In the genomic region with DNA sequence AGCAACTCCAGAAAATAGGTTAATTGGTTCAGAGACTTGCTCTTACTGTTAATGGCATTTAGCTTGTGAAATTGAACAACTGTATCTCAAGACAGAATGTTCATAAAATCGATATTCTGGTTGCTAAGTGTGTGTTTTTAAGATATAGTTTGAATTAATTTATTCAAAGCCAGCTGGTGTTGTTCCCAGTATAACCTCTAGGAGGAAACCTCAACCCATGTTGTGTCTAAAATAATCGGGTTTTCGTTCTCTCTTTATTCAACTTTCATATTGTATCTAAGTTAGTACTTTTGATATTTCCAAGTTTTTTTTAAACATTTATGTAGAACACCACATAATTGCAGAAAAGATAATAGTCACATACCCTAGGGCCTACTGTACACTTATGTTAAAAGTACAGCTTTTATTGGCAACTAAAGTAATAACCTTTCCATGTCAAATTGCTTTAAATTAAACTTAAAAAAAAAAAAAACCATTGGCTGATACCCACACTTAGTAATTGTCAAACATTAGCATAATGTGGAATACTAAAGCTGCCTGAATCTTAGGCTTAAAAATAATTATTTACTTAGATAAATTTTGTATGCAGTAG, we compare ENCODE assay signal across 9 cellular contexts.
DNase-seq lines count a peak whose midpoint lies in the region; ATAC-seq and TF ChIP-seq lines count a peak whose summit lies in the region.
"Had no signal": no experiment of that assay in that cellular context is flagged by ENCODE, and none has a peak within 500 bp of the region (broad histone marks: within the 10 kb centered on the region; RNA-seq: fewer than 3 reads in every experiment).

No MANE protein-coding gene starts in this region.

- no peaks in the 10 kb centered on the region for H3K9me3 ChIP-seq in liver (ENCODE audit: control insufficient read depth in 4 of 4, low read length in 3 of 4)
- H3K9me3 ChIP-seq: SJSA1 had no signal

- H3K4me3 ChIP-seq in liver (ENCODE audit: low read depth in 1 of 3, low read length in 3 of 3) = no peak overlapping the region
- H3K4me3 ChIP-seq: SJSA1 had no signal

- no peaks in the 10 kb centered on the region for H3K27me3 ChIP-seq in liver (ENCODE audit: control insufficient read depth in 4 of 4, insufficient read depth in 4 of 4, low read length in 3 of 4)

- H3K36me3 ChIP-seq in liver (ENCODE audit: control insufficient read depth in 4 of 4, insufficient read depth in 3 of 4, low read depth in 1 of 4, low read length in 3 of 4) = no peaks in the 10 kb centered on the region
- H3K36me3 ChIP-seq: SJSA1 had no signal

- no peaks in the 10 kb centered on the region for H3K4me1 ChIP-seq in liver (ENCODE audit: control insufficient read depth in 4 of 4, insufficient read depth in 4 of 4, low read length in 3 of 4)
- H3K4me1 ChIP-seq: SJSA1 had no signal

- H3K27ac ChIP-seq in liver (ENCODE audit: low read depth in 1 of 2, low read length in 2 of 2) = no peak overlapping the region
- H3K27ac ChIP-seq: SJSA1 had no signal

- H3K9ac ChIP-seq in liver (ENCODE audit: low read depth in 1 of 2, low read length in 2 of 2) = no peak overlapping the region

- peak; percentile 45 for ATAC-seq in HG03103 (IDR thresholded peaks at IDR 0.05; ENCODE audit: low read depth, unreplicated experiment)
- no peak for ATAC-seq in HG03196 (IDR thresholded peaks at IDR 0.05; ENCODE audit: unreplicated experiment)
- no peak for ATAC-seq in GM21528 (IDR thresholded peaks at IDR 0.05; ENCODE audit: low FRiP score, unreplicated experiment)

- DNase-seq in ELR (ENCODE audit: low read depth) = peak; percentile 32
- DNase-seq in amniotic epithelial cell (ENCODE audit: low read depth) = peak; percentile 2
- DNase-seq in activated CD4-positive, alpha-beta T cell treated with anti-CD3 and anti-CD28 coated beads for 48 hours = no peak
- no peak for DNase-seq in stimulated activated naive CD4-positive, alpha-beta T cell treated with Interleukin-2 at 50 U/mL for 16 hours (lab: John Stamatoyannopoulos, UW)

- WGBS in liver = 8% methylated on average over 3 of the region's 3 CpGs

- TF ChIP-seq CTCF in liver (IDR thresholded peaks at IDR 0.05; ENCODE audit: low read depth, low read length, missing input control) = peak; percentile 79

- peak; percentile 79 to 82 for TF ChIP-seq RAD21 in liver (IDR thresholded peaks at IDR 0.05)

TF ChIP-seq in liver, 16 proteins besides CTCF, POLR2A, EP300 and RAD21:
- TF ChIP-seq HNF4A (conservative IDR thresholded peaks at IDR 0.05) = no peak
- TF ChIP-seq, protein P1, sequence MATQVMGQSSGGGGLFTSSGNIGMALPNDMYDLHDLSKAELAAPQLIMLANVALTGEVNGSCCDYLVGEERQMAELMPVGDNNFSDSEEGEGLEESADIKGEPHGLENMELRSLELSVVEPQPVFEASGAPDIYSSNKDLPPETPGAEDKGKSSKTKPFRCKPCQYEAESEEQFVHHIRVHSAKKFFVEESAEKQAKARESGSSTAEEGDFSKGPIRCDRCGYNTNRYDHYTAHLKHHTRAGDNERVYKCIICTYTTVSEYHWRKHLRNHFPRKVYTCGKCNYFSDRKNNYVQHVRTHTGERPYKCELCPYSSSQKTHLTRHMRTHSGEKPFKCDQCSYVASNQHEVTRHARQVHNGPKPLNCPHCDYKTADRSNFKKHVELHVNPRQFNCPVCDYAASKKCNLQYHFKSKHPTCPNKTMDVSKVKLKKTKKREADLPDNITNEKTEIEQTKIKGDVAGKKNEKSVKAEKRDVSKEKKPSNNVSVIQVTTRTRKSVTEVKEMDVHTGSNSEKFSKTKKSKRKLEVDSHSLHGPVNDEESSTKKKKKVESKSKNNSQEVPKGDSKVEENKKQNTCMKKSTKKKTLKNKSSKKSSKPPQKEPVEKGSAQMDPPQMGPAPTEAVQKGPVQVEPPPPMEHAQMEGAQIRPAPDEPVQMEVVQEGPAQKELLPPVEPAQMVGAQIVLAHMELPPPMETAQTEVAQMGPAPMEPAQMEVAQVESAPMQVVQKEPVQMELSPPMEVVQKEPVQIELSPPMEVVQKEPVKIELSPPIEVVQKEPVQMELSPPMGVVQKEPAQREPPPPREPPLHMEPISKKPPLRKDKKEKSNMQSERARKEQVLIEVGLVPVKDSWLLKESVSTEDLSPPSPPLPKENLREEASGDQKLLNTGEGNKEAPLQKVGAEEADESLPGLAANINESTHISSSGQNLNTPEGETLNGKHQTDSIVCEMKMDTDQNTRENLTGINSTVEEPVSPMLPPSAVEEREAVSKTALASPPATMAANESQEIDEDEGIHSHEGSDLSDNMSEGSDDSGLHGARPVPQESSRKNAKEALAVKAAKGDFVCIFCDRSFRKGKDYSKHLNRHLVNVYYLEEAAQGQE (IDR thresholded peaks at IDR 0.05) = no peak
- TF ChIP-seq HNF4G (IDR thresholded peaks at IDR 0.05) = no peak
- TF ChIP-seq JUND (IDR thresholded peaks at IDR 0.05) = no peak
- TF ChIP-seq SP1 (IDR thresholded peaks at IDR 0.05) = no peak
- TF ChIP-seq YY1 (IDR thresholded peaks at IDR 0.05) = no peak
- no peak for TF ChIP-seq FOXA2 (IDR thresholded peaks at IDR 0.05)
- TF ChIP-seq, protein P2, sequence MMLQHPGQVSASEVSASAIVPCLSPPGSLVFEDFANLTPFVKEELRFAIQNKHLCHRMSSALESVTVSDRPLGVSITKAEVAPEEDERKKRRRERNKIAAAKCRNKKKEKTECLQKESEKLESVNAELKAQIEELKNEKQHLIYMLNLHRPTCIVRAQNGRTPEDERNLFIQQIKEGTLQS (IDR thresholded peaks at IDR 0.05) = no peak
- TF ChIP-seq EGR1 (IDR thresholded peaks at IDR 0.05; ENCODE audit: low read depth in 2 of 2) = no peak
- no peak for TF ChIP-seq NR2F2 (IDR thresholded peaks at IDR 0.05)
- no peak for TF ChIP-seq TAF1 (conservative IDR thresholded peaks at IDR 0.05)
- no peak for TF ChIP-seq FOXA1 (IDR thresholded peaks at IDR 0.05)
- TF ChIP-seq, protein P3, sequence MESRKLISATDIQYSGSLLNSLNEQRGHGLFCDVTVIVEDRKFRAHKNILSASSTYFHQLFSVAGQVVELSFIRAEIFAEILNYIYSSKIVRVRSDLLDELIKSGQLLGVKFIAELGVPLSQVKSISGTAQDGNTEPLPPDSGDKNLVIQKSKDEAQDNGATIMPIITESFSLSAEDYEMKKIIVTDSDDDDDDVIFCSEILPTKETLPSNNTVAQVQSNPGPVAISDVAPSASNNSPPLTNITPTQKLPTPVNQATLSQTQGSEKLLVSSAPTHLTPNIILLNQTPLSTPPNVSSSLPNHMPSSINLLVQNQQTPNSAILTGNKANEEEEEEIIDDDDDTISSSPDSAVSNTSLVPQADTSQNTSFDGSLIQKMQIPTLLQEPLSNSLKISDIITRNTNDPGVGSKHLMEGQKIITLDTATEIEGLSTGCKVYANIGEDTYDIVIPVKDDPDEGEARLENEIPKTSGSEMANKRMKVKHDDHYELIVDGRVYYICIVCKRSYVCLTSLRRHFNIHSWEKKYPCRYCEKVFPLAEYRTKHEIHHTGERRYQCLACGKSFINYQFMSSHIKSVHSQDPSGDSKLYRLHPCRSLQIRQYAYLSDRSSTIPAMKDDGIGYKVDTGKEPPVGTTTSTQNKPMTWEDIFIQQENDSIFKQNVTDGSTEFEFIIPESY (IDR thresholded peaks at IDR 0.05) = no peak
- no peak for TF ChIP-seq RXRA (IDR thresholded peaks at IDR 0.05)
- TF ChIP-seq, protein P4, sequence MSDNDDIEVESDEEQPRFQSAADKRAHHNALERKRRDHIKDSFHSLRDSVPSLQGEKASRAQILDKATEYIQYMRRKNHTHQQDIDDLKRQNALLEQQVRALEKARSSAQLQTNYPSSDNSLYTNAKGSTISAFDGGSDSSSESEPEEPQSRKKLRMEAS (IDR thresholded peaks at IDR 0.05) = no peak
- no peak for TF ChIP-seq GABPA (IDR thresholded peaks at IDR 0.05 in 1 of 2, conservative IDR thresholded peaks at IDR 0.05 in 1 of 2)

Comparison
In these comparisons a context has a peak if more than half of its experiments do, and no peak if none do; other contexts are left out.
1. DNase-seq: peak in ELR (single experiment) and amniotic epithelial cell (single experiment); none in activated CD4-positive, alpha-beta T cell treated with anti-CD3 and anti-CD28 coated beads for 48 hours (single experiment) and stimulated activated naive CD4-positive, alpha-beta T cell treated with Interleukin-2 at 50 U/mL for 16 hours (single experiment).